Comparison of ENCODE assay signal across 9 cellular contexts in genomic region chr17:28895794-28896447, GRCh38. TPM values are rescaled to one million over a fixed set of nuclear protein-coding genes. Genes with fewer than 3 reads are reported as not detected.
A peak's percentile ranks its signal among the peaks of the same experiment; 100 is the strongest.
DNase-seq lines count a peak whose midpoint lies in the region; ATAC-seq lines count a peak whose summit lies in the region.
"Had no signal": no experiment of that assay in that cellular context is flagged by ENCODE, and none has a peak within 500 bp of the region (broad histone marks: within the 10 kb centered on the region; RNA-seq: fewer than 3 reads in every experiment).

No MANE protein-coding gene starts in this region.

- H3K27me3 ChIP-seq in CD4-positive, CD25-positive, alpha-beta regulatory T cell (ENCODE audit: control insufficient read depth, insufficient read depth, low read length) = no peaks in the 10 kb centered on the region
- H3K27me3 ChIP-seq in NT2/D1 (ENCODE audit: insufficient read depth, insufficient read length) (no peaks in the 10 kb centered on the region), neuron (ENCODE audit: insufficient read depth, low read length) (no peaks in the 10 kb centered on the region)
- no peaks in the 10 kb centered on the region for H3K27me3 ChIP-seq in effector memory CD4-positive, alpha-beta T cell (replicated peaks; ENCODE audit: control insufficient read depth, insufficient read depth, low read length, poor library complexity, severe bottlenecking)

- H2AFZ ChIP-seq in neuron (ENCODE audit: low read depth, low read length) = no peak overlapping the region

- H3K4me1 Mint-ChIP-seq in CD4-positive, CD25-positive, alpha-beta regulatory T cell = peaks cover 28 to 80% (median 60%) of the 10 kb centered on the region in 4 donors

- peak in 1 of 3 donors; percentile 22 for DNase-seq in CD4-positive, CD25-positive, alpha-beta regulatory T cell
- DNase-seq in NT2/D1 (ENCODE audit: low read depth, low spot score) (no peak), AG20443 (ENCODE audit: low spot score) (no peak), NOMO-1 treated with dmso at 0.1 percent for 144 hours (lab: John Stamatoyannopoulos, UW; ENCODE audit: unreplicated experiment) (no peak)
- DNase-seq in effector memory CD4-positive, alpha-beta T cell = no peak
- DNase-seq: NK-92 treated with Interleukin-12 subunit alpha and Interleukin-12 subunit beta, amount 100 ng/mL, for 24 hours had no signal

- H3K9me3 ChIP-seq in CD4-positive, CD25-positive, alpha-beta regulatory T cell (ENCODE audit: control insufficient read depth in 2 of 2, low read length in 2 of 2) = no peaks in the 10 kb centered on the region
- H3K9me3 ChIP-seq in NT2/D1 (ENCODE audit: insufficient read depth, low read length) = peaks cover 9% of the 10 kb centered on the region; the same call in 1 of the 2 replicates
- no peaks in the 10 kb centered on the region for H3K9me3 ChIP-seq in effector memory CD4-positive, alpha-beta T cell (ENCODE audit: control insufficient read depth, low read length)
- no peaks in the 10 kb centered on the region for H3K9me3 ChIP-seq in neuron (ENCODE audit: low read length)

- ATAC-seq in CD4-positive, CD25-positive, alpha-beta regulatory T cell (ENCODE audit: low read depth in 2 of 2) = no peak
- ATAC-seq in HG03565 (IDR thresholded peaks at IDR 0.05; ENCODE audit: unreplicated experiment) (no peak), GM21619 (IDR thresholded peaks at IDR 0.05; ENCODE audit: unreplicated experiment) (no peak)

- H3K9ac ChIP-seq in NT2/D1 (ENCODE audit: insufficient read length, low read depth) = peak overlapping the region; percentile 85

- peaks cover 3% of the 10 kb centered on the region for H3K36me3 ChIP-seq in CD4-positive, CD25-positive, alpha-beta regulatory T cell (ENCODE audit: control insufficient read depth, insufficient read depth, low read length)
- H3K36me3 ChIP-seq in NT2/D1 (ENCODE audit: insufficient read depth, insufficient read length, low read length) (peaks cover 29% of the 10 kb centered on the region), neuron (ENCODE audit: insufficient read depth, low read length) (peaks cover 7% of the 10 kb centered on the region)
- no peaks in the 10 kb centered on the region for H3K36me3 ChIP-seq in effector memory CD4-positive, alpha-beta T cell (ENCODE audit: control insufficient read depth, insufficient read depth, low read length)

- peak overlapping the region; percentile 97 to 99 (median 98) for H3K4me3 Mint-ChIP-seq in CD4-positive, CD25-positive, alpha-beta regulatory T cell

- peaks cover 28% of the 10 kb centered on the region for H3K36me3 Mint-ChIP-seq in CD4-positive, CD25-positive, alpha-beta regulatory T cell

- no peaks in the 10 kb centered on the region for H3K9me3 Mint-ChIP-seq in CD4-positive, CD25-positive, alpha-beta regulatory T cell

- H3K27ac Mint-ChIP-seq in CD4-positive, CD25-positive, alpha-beta regulatory T cell = peak overlapping the region; percentile 94 to 98 (median 96)

- peak overlapping the region; percentile 87 for H3K4me3 ChIP-seq in CD4-positive, CD25-positive, alpha-beta regulatory T cell (ENCODE audit: low read depth, low read length)
- peak overlapping the region; percentile 82 for H3K4me3 ChIP-seq in NT2/D1 (ENCODE audit: insufficient read length, low read depth)
- peak overlapping the region; percentile 96 for H3K4me3 ChIP-seq in effector memory CD4-positive, alpha-beta T cell (ENCODE audit: insufficient read depth, low read depth, low read length, poor library complexity, severe bottlenecking)
- H3K4me3 ChIP-seq in neuron (ENCODE audit: low read length) = peak overlapping the region; percentile 95

- no peaks in the 10 kb centered on the region for H3K27me3 Mint-ChIP-seq in CD4-positive, CD25-positive, alpha-beta regulatory T cell

- H3K27ac ChIP-seq in CD4-positive, CD25-positive, alpha-beta regulatory T cell (ENCODE audit: insufficient read depth, low read length, poor library complexity, severe bottlenecking) = peak overlapping the region; percentile 87
- peak overlapping the region; percentile 89 for H3K27ac ChIP-seq in effector memory CD4-positive, alpha-beta T cell (ENCODE audit: insufficient read depth, low read length, poor library complexity, severe bottlenecking)

- H3K4me1 ChIP-seq in CD4-positive, CD25-positive, alpha-beta regulatory T cell (ENCODE audit: control insufficient read depth, insufficient read depth, low read length, poor library complexity, severe bottlenecking) = peaks cover 64% of the 10 kb centered on the region
- no peaks in the 10 kb centered on the region for H3K4me1 ChIP-seq in NT2/D1 (ENCODE audit: insufficient read depth, insufficient read length)
- H3K4me1 ChIP-seq in effector memory CD4-positive, alpha-beta T cell (ENCODE audit: control insufficient read depth, insufficient read depth, low read length, poor library complexity, severe bottlenecking) = peaks cover 40% of the 10 kb centered on the region
- peaks cover 27% of the 10 kb centered on the region for H3K4me1 ChIP-seq in neuron (ENCODE audit: insufficient read depth, low read length)

RNA-seq across cellular contexts. Expression of gene FLOT2, which starts 1.6 kb away (rescaled TPM):
- 167 TPM for total RNA-seq in CD4-positive, CD25-positive, alpha-beta regulatory T cell
- 100 to 1,000 TPM; 268 to 345 (median 303) TPM for polyA plus RNA-seq in CD4-positive, CD25-positive, alpha-beta regulatory T cell

RNA-seq across cellular contexts. Expression of gene DHRS13, which starts 7.0 kb away (rescaled TPM):
- 21.1 TPM for total RNA-seq in CD4-positive, CD25-positive, alpha-beta regulatory T cell
- polyA plus RNA-seq in CD4-positive, CD25-positive, alpha-beta regulatory T cell = 10 to 100 TPM; 15.0 to 21.1 (median 17.7) TPM

RNA-seq across cellular contexts. Expression of gene ERAL1, which starts 41.1 kb away (rescaled TPM):
- total RNA-seq in CD4-positive, CD25-positive, alpha-beta regulatory T cell = 22.1 TPM
- polyA plus RNA-seq in CD4-positive, CD25-positive, alpha-beta regulatory T cell = 10 to 100 TPM; 37.7 to 44.9 (median 42.7) TPM

RNA-seq across cellular contexts. Expression of gene FAM222B, which starts 53.3 kb away (rescaled TPM):
- total RNA-seq in CD4-positive, CD25-positive, alpha-beta regulatory T cell = 23.4 TPM
- polyA plus RNA-seq in CD4-positive, CD25-positive, alpha-beta regulatory T cell = 10 to 100 TPM in 2 of 4 donors, 1 to 10 TPM in 2; 4.4 to 13.5 (median 11.1) TPM

RNA-seq across cellular contexts. Expression of gene PHF12, which starts 55.4 kb away (rescaled TPM):
- total RNA-seq in CD4-positive, CD25-positive, alpha-beta regulatory T cell = 200 TPM
- 1 to 10 TPM; 5.4 to 8.4 (median 5.8) TPM for polyA plus RNA-seq in CD4-positive, CD25-positive, alpha-beta regulatory T cell
